ENCODE assay signal across 11 cellular contexts in the genomic region with DNA sequence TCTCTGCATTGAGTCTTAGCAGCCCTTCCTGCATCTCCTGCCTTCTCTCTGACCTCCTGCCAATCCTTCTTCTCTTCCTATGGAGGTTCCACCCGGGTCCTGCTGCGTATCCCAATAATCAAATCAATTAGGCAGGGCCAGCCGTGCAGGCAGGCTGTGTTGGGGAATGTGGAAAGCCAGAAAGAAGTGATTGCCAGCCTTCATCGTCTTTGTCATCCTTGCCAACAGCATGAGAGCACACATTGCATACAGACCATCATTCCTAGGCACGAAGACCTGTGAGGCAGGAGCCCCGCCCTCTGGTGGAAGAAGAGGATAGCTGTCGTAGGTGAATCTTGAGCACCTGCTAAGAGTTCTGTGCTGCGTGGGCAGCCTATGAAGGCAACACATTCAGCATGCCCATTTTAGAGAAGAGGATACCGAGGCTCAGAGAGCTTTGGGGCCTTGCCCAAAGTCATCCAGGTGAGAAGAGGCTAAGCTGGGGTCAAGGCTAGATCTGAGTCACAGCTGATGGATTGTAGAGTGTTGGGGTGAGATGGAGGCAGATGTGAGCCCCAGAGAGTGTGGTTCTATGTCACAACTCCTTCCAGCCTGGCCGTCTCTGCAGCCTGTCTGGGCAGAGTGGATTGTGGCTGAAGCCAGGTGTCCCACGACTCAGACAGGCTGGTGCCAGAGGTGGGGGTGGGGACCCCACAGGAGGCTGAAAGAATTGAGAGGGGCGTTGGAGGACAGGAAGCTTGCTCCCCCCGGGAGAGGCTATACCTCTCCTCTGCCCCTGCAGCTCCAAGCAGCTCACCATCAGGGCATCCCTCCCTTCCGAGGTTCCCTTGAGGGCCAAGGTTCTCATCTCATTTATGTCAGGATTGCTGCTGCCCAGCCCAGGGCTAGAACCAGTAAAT. TPM values are rescaled to one million over a fixed set of nuclear protein-coding genes. Genes with fewer than 3 reads are reported as not detected.
DNase-seq lines count a peak whose midpoint lies in the region; ATAC-seq, FAIRE-seq and TF ChIP-seq lines count a peak whose summit lies in the region.
"Had no signal": no experiment of that assay in that cellular context is flagged by ENCODE, and none has a peak within 500 bp of the region (broad histone marks: within the 10 kb centered on the region; RNA-seq: fewer than 3 reads in every experiment).

No MANE protein-coding gene starts in this region.

- no peak for TF ChIP-seq POLR2A in GM12892 (IDR thresholded peaks at IDR 0.05; ENCODE audit: low read depth, low read length)

- H4K20me1 ChIP-seq in BLaER1 = peaks cover 89% of the 10 kb centered on the region

- DNase-seq in GM12892 (ENCODE audit: insufficient read length) (no peak), NCI-H748 treated with DMSO at 0.1 percent for 48 hours (lab: John Stamatoyannopoulos, UW) (peak; percentile 43), fibroblast of villous mesenchyme (ENCODE audit: low read depth) (no peak), epidermal melanocyte (ENCODE audit: insufficient read length, low spot score) (no peak), cortex of kidney (lab: John Stamatoyannopoulos, UW) (no peak)
- DNase-seq in stimulated activated naive CD4-positive, alpha-beta T cell treated with Interleukin-2 at 50 U/mL for 16 hours (lab: John Stamatoyannopoulos, UW) = no peak
- DNase-seq: activated gamma-delta T cell treated with Interleukin-2 at 50 U/mL for 16 hours, gastrocnemius medialis had no signal

- H3K4me1 ChIP-seq in BLaER1 = peaks cover 62% of the 10 kb centered on the region

- no peaks in the 10 kb centered on the region for H3K9me3 ChIP-seq in BLaER1
- H3K9me3 ChIP-seq: gastrocnemius medialis, neutrophil had no signal

- peaks cover 51% of the 10 kb centered on the region for H3K36me3 ChIP-seq in BLaER1
- H3K36me3 ChIP-seq: gastrocnemius medialis, neutrophil had no signal

- FAIRE-seq in GM12892 (lab: Jason Lieb, UNC) = peak; percentile 78

- no peak overlapping the region for H3K9ac ChIP-seq in BLaER1

- peak overlapping the region; percentile 41 for H3K4me2 ChIP-seq in BLaER1

- no peak overlapping the region for H3K4me3 ChIP-seq in BLaER1
- no peak overlapping the region for H3K4me3 ChIP-seq in fibroblast of villous mesenchyme (ENCODE audit: low read depth, low read length)
- H3K4me3 ChIP-seq: gastrocnemius medialis had no signal

- no peak overlapping the region for H3K27ac ChIP-seq in BLaER1
- H3K27ac ChIP-seq: neutrophil had no signal

- no peaks in the 10 kb centered on the region for H3K27me3 ChIP-seq in BLaER1
- H3K27me3 ChIP-seq: neutrophil had no signal

- no peak for ATAC-seq in GM21825 (IDR thresholded peaks at IDR 0.05; ENCODE audit: unreplicated experiment)
- ATAC-seq: gastrocnemius medialis had no signal

- TF ChIP-seq CTCF in fibroblast of villous mesenchyme (IDR thresholded peaks at IDR 0.05; ENCODE audit: insufficient read depth, low read depth, low read length) = peak; percentile 22

RNA-seq across cellular contexts. Expression of gene C14orf132, which starts 12.7 kb away (rescaled TPM):
- 1.6 TPM for polyA plus RNA-seq in GM12892 (2012; ENCODE audit: missing spikeins)
- total RNA-seq in fibroblast of villous mesenchyme = 20.6 and 22.9 TPM in 2 replicates
